1 cellular context compared by ENCODE assay signal in the genomic region with DNA sequence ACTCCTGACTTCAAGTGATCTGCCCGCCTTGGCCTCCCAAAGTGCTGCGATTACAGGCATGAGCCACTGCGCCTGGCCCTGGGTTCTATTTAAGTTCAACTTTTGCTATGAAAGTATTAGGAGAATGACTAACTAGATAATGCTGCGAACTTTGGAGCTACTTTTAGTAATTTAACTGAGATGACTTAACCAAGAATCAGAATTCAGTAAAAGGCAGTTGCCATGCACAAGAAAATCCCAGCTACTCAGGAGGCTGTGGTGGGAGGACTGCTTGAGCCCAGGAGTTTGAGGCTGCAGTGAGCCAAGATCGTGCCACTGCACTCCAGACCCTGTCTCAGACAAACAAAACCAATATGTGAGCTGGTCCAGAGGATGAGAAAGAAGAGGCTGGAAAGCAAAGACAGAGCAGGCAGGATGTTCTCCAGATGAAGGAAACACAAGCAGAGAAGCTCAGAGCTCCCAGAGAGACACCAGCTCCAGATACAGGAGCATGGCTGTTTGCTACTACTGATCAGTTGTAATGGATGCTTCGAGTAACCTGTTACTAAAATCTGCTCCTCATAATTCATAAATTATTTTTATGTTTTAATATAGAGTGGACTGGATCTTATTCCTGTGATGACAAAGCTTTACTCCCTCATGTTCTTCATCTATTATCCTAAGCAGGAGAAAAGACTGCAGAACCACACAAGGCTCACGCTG.
TF ChIP-seq lines count a peak whose summit lies in the region.

No MANE protein-coding gene starts in this region.

TF ChIP-seq in K562, 482 proteins besides CTCF, POLR2A, EP300 and RAD21 (continued from another document):
- TF ChIP-seq, protein P1, sequence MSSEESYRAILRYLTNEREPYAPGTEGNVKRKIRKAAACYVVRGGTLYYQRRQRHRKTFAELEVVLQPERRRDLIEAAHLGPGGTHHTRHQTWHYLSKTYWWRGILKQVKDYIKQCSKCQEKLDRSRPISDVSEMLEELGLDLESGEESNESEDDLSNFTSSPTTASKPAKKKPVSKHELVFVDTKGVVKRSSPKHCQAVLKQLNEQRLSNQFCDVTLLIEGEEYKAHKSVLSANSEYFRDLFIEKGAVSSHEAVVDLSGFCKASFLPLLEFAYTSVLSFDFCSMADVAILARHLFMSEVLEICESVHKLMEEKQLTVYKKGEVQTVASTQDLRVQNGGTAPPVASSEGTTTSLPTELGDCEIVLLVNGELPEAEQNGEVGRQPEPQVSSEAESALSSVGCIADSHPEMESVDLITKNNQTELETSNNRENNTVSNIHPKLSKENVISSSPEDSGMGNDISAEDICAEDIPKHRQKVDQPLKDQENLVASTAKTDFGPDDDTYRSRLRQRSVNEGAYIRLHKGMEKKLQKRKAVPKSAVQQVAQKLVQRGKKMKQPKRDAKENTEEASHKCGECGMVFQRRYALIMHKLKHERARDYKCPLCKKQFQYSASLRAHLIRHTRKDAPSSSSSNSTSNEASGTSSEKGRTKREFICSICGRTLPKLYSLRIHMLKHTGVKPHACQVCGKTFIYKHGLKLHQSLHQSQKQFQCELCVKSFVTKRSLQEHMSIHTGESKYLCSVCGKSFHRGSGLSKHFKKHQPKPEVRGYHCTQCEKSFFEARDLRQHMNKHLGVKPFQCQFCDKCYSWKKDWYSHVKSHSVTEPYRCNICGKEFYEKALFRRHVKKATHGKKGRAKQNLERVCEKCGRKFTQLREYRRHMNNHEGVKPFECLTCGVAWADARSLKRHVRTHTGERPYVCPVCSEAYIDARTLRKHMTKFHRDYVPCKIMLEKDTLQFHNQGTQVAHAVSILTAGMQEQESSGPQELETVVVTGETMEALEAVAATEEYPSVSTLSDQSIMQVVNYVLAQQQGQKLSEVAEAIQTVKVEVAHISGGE (CRISPR knock-in tag; IDR thresholded peaks at IDR 0.05): peak in 1 of 3 experiments; percentile 47; a peak in 2 of 6 replicates
- TF ChIP-seq, protein P2, sequence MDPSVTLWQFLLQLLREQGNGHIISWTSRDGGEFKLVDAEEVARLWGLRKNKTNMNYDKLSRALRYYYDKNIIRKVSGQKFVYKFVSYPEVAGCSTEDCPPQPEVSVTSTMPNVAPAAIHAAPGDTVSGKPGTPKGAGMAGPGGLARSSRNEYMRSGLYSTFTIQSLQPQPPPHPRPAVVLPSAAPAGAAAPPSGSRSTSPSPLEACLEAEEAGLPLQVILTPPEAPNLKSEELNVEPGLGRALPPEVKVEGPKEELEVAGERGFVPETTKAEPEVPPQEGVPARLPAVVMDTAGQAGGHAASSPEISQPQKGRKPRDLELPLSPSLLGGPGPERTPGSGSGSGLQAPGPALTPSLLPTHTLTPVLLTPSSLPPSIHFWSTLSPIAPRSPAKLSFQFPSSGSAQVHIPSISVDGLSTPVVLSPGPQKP (CRISPR knock-in tag; IDR thresholded peaks at IDR 0.05): no peak
- no peak for TF ChIP-seq POLR3G (IDR thresholded peaks at IDR 0.05; ENCODE audit: extremely low read depth, insufficient read length, insufficient replicate concordance)
